Comparison of ENCODE assay signal across 8 cellular contexts in the genomic region with DNA sequence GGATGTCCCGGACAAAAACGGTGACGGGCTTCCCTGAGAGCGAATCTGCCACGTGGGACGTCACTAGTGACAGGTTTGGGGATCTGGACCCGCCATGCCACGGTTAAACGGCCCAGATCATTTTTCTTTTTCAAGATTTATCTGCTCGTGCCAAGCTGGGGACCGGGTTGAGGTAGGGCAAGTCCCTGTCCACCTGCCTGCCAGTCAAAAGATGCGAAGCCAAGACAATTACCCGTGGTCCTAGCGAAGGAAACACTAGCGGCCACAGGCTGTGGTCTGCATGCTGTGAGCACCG. TPM values are rescaled to one million over a fixed set of nuclear protein-coding genes. Genes with fewer than 3 reads are reported as not detected.
DNase-seq lines count a peak whose midpoint lies in the region; ATAC-seq, FAIRE-seq and TF ChIP-seq lines count a peak whose summit lies in the region.

No MANE protein-coding gene starts in this region.

- TF ChIP-seq CTCF in WERI-Rb-1 (IDR thresholded peaks at IDR 0.05; ENCODE audit: low read depth, low read length): no peak
- no peak for TF ChIP-seq CTCF in right atrium auricular region (IDR thresholded peaks at IDR 0.05)
- TF ChIP-seq CTCF in GM13976 (IDR thresholded peaks at IDR 0.05; ENCODE audit: borderline replicate concordance, control extremely low read depth, extremely low read depth, insufficient read depth, missing control alignments): no peak

- FAIRE-seq in small intestine (lab: Jason Lieb, UNC): no peak

- no peaks in the 10 kb centered on the region for H3K36me3 ChIP-seq in WERI-Rb-1
- H3K36me3 ChIP-seq in right atrium auricular region: no peaks in the 10 kb centered on the region
- no peaks in the 10 kb centered on the region for H3K36me3 ChIP-seq in small intestine (ENCODE audit: control insufficient read depth in 2 of 2, insufficient read depth in 2 of 2, low read length in 2 of 2)

- ATAC-seq in GM21528 (IDR thresholded peaks at IDR 0.05; ENCODE audit: low FRiP score, unreplicated experiment) (peak; percentile 5), HG02840 (IDR thresholded peaks at IDR 0.05; ENCODE audit: low FRiP score, unreplicated experiment) (no peak), GM21367 (IDR thresholded peaks at IDR 0.05; ENCODE audit: unreplicated experiment) (no peak)

- 0 to 1% (median 1%) methylated on average over 16 of the region's 16 CpGs for WGBS in small intestine, 3 donors

- H3K4me3 ChIP-seq in WERI-Rb-1 (ENCODE audit: low read depth, low read length): peak overlapping the region; percentile 51
- H3K4me3 ChIP-seq in right atrium auricular region: peak overlapping the region; percentile 54 to 71
- H3K4me3 ChIP-seq in small intestine (ENCODE audit: low read depth in 1 of 2, low read length in 2 of 2): peak overlapping the region; percentile 42 to 55

- no peak overlapping the region for H3K27ac ChIP-seq in WERI-Rb-1
- H3K27ac ChIP-seq in right atrium auricular region: peak overlapping the region; percentile 77 to 80
- H3K27ac ChIP-seq in small intestine (ENCODE audit: low read depth in 1 of 2, low read length in 1 of 2): peak overlapping the region in 1 of 2 donors; percentile 46

- in situ Hi-C loops in GM13976 (cut with MboI; ENCODE audit: low sequenced_read_pairs, unreplicated experiment): no loop called here

- peak; percentile 20 for DNase-seq in WERI-Rb-1
- no peak for DNase-seq in right atrium auricular region (ENCODE audit: low spot score)
- DNase-seq in small intestine: no peak
- no peak for DNase-seq in GM13976 (ENCODE audit: low spot score)
- DNase-seq in NCI-H526 treated with DMSO at 0.1 percent for 48 hours (lab: John Stamatoyannopoulos, UW): no peak

- H3K9me3 ChIP-seq in WERI-Rb-1 (ENCODE audit: severe bottlenecking) (no peaks in the 10 kb centered on the region), right atrium auricular region (no peaks in the 10 kb centered on the region), small intestine (ENCODE audit: control insufficient read depth, low read depth) (no peaks in the 10 kb centered on the region)

- H3K4me1 ChIP-seq in right atrium auricular region: peaks cover 0 to 31% of the 10 kb centered on the region in 2 donors
- H3K4me1 ChIP-seq in small intestine (ENCODE audit: control insufficient read depth in 2 of 2, insufficient read depth in 1 of 2, low read depth in 1 of 2, low read length in 1 of 2): peaks cover 3 to 5% of the 10 kb centered on the region in 2 donors

- H3K27me3 ChIP-seq in WERI-Rb-1 (ENCODE audit: insufficient read depth, low read depth, severe bottlenecking): peaks cover 35% of the 10 kb centered on the region
- peaks cover 0 to 7% of the 10 kb centered on the region in 2 donors for H3K27me3 ChIP-seq in right atrium auricular region
- H3K27me3 ChIP-seq in small intestine (ENCODE audit: control insufficient read depth in 2 of 2, insufficient read depth in 2 of 2, low read length in 2 of 2): no peaks in the 10 kb centered on the region

RNA-seq across cellular contexts. Expression of gene BATF3, which starts 0.9 kb away (rescaled TPM):
- total RNA-seq in right atrium auricular region: 1 to 10 TPM in 1 of 2 donors, under 1 TPM in 1; 0.96 to 3.3 TPM
- polyA plus RNA-seq in small intestine: 1 to 10 TPM in 2 of 3 donors, not detected in 1; 3.6 to 3.8 TPM
